23 cellular contexts compared by ENCODE assay signal in genomic region chr18:3901811-3902210, GRCh38.
"Had no signal": no experiment of that assay in that cellular context is flagged by ENCODE, and none has a peak within 500 bp of the region (broad histone marks: within the 10 kb centered on the region; RNA-seq: fewer than 3 reads in every experiment).

No MANE protein-coding gene starts in this region.

- H3K4me3 Mint-ChIP-seq: activated naive CD4-positive, alpha-beta T cell treated with anti-CD3 and anti-CD28 coated beads for 36 hours; activated naive CD8-positive, alpha-beta T cell treated with anti-CD3 and anti-CD28 coated beads, Interleukin-2, amount 10 ng/mL, durations not matched to agents 7 days and 5 days; central memory CD8-positive, alpha-beta T cell; naive thymus-derived CD4-positive, alpha-beta T cell; neural crest cell; stimulated activated naive B cell treated with anti-CD40 and anti-IgM and Interleukin-4, amounts not matched to agents 10 μg/mL and 1 μg/mL and 100 μg/mL, for 72 hours had no signal

- H3K27ac Mint-ChIP-seq: activated naive CD4-positive, alpha-beta T cell treated with anti-CD3 and anti-CD28 coated beads for 36 hours; activated naive CD8-positive, alpha-beta T cell treated with anti-CD3 and anti-CD28 coated beads, Interleukin-2, amount 10 ng/mL, durations not matched to agents 7 days and 5 days; naive thymus-derived CD4-positive, alpha-beta T cell; stimulated activated naive B cell treated with anti-CD40 and anti-IgM and Interleukin-4, amounts not matched to agents 10 μg/mL and 1 μg/mL and 100 μg/mL, for 72 hours had no signal

- H3K4me1 Mint-ChIP-seq: activated naive CD8-positive, alpha-beta T cell treated with anti-CD3 and anti-CD28 coated beads, Interleukin-2, amount 10 ng/mL, durations not matched to agents 7 days and 5 days; central memory CD8-positive, alpha-beta T cell; naive thymus-derived CD4-positive, alpha-beta T cell; stimulated activated naive B cell treated with anti-CD40 and anti-IgM and Interleukin-4, amounts not matched to agents 10 μg/mL and 1 μg/mL and 100 μg/mL, for 72 hours had no signal

- DNase-seq: activated CD4-positive, alpha-beta T cell treated with anti-CD3 and anti-CD28 coated beads for 4 hours; activated CD4-positive, alpha-beta T cell treated with anti-CD3 and anti-CD28 coated beads, Interleukin-2, amount 50 U/mL, for 4 hours; activated CD8-positive, alpha-beta memory T cell treated with anti-CD3 and anti-CD28 coated beads for 24 hours; activated effector memory CD4-positive, alpha-beta T cell treated with Interleukin-2 at 50 U/mL for 16 hours; activated naive CD4-positive, alpha-beta T cell treated with anti-CD3 and anti-CD28 coated beads for 36 hours; activated naive CD8-positive, alpha-beta T cell treated with anti-CD3 and anti-CD28 coated beads, Interleukin-2, amount 10 ng/mL, durations not matched to agents 7 days and 5 days; dermis blood vessel endothelial cell; effector CD4-positive, alpha-beta T cell; foreskin keratinocyte; heart right ventricle; left cardiac atrium; mammary epithelial cell; midbrain; naive thymus-derived CD4-positive, alpha-beta T cell; nucleus accumbens; pancreas; stimulated activated CD4-positive, alpha-beta T cell treated with anti-CD3 and anti-CD28 coated beads, Interleukin-1b, Interleukin-23, amount 100 ng/mL, for 48 hours; stimulated activated naive B cell treated with anti-CD40 and anti-IgM and Interleukin-4, amounts not matched to agents 10 μg/mL and 1 μg/mL and 100 μg/mL, for 72 hours; stomach; tibial artery; upper lobe of right lung had no signal

- ATAC-seq: foreskin keratinocyte; heart right ventricle; left cardiac atrium; naive thymus-derived CD4-positive, alpha-beta T cell; pancreas; stimulated activated naive B cell treated with anti-CD40 and anti-IgM and Interleukin-4, amounts not matched to agents 10 μg/mL and 1 μg/mL and 100 μg/mL, for 72 hours; upper lobe of right lung had no signal

- H3K27me3 Mint-ChIP-seq: activated naive CD8-positive, alpha-beta T cell treated with anti-CD3 and anti-CD28 coated beads, Interleukin-2, amount 10 ng/mL, durations not matched to agents 7 days and 5 days had no signal

- H3K36me3 Mint-ChIP-seq: activated naive CD8-positive, alpha-beta T cell treated with anti-CD3 and anti-CD28 coated beads, Interleukin-2, amount 10 ng/mL, durations not matched to agents 7 days and 5 days; naive thymus-derived CD4-positive, alpha-beta T cell; stimulated activated naive B cell treated with anti-CD40 and anti-IgM and Interleukin-4, amounts not matched to agents 10 μg/mL and 1 μg/mL and 100 μg/mL, for 72 hours had no signal

- H3K9me3 Mint-ChIP-seq: activated naive CD4-positive, alpha-beta T cell treated with anti-CD3 and anti-CD28 coated beads for 36 hours; activated naive CD8-positive, alpha-beta T cell treated with anti-CD3 and anti-CD28 coated beads, Interleukin-2, amount 10 ng/mL, durations not matched to agents 7 days and 5 days; central memory CD8-positive, alpha-beta T cell; neural crest cell; stimulated activated naive B cell treated with anti-CD40 and anti-IgM and Interleukin-4, amounts not matched to agents 10 μg/mL and 1 μg/mL and 100 μg/mL, for 72 hours had no signal
